Comparison of ENCODE assay signal across 8 cellular contexts in the genomic region with DNA sequence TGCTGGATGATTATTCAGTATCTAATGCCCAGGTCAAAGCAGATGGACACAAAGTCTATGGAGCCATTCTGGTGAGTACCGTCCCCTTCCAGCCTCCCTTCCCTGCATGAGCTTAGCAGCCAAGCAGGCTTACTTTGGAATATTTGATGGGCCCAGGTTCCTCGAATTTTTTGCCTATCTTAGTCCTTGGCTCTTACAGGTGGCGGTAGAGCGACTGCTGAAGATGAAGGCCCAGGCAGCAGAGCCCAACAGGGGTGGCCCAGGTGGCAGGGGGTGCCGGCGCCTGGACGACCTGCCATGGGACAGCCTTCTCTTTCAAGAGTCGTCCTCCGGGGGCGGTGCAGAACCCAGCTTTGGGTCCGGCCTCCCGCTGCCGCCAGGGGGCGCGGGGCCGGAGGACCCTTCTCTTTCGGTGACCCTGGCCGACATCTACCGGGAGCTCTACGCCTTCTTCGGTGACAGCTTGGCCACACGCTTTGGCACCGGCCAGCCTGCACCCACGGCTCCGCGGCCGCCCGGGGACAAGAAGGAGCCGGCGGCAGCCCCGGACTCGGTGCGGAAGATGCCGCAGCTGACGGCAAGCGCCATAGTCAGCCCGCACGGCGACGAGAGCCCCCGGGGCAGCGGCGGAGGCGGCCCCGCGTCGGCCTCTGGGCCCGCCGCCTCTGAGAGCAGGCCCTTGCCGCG. TPM values are rescaled to one million over a fixed set of nuclear protein-coding genes. Genes with fewer than 3 reads are reported as not detected.
DNase-seq lines count a peak whose midpoint lies in the region; ATAC-seq and TF ChIP-seq lines count a peak whose summit lies in the region.

No MANE protein-coding gene starts in this region.

- H3K4me3 ChIP-seq in CD4-positive, CD25-positive, alpha-beta regulatory T cell (ENCODE audit: low read depth, low read length) = peak overlapping the region; percentile 65
- H3K4me3 ChIP-seq in ectodermal cell (ENCODE audit: insufficient read depth, low read depth, low read length) (peak overlapping the region; percentile 99), lung (peak overlapping the region; percentile 53)

- peaks cover 7% of the 10 kb centered on the region for H3K36me3 Mint-ChIP-seq in CD4-positive, CD25-positive, alpha-beta regulatory T cell

- TF ChIP-seq CTCF in lung (IDR thresholded peaks at IDR 0.05; ENCODE audit: control extremely low read depth, extremely low read depth) = peak; percentile 96

- DNase-seq in CD4-positive, CD25-positive, alpha-beta regulatory T cell = peak; percentile 78 to 88 (median 85)
- peak; percentile 53 for DNase-seq in NCI-H82 treated with DMSO at 0.1 percent for 48 hours (lab: John Stamatoyannopoulos, UW; ENCODE audit: unreplicated experiment)
- DNase-seq in activated CD8-positive, alpha-beta memory T cell treated with anti-CD3 and anti-CD28 coated beads for 1 hour (ENCODE audit: extremely low read depth in 1 of 2, low read depth in 1 of 2) = peak; percentile 53 to 77
- peak; percentile 88 for DNase-seq in lung (ENCODE audit: low spot score)
- DNase-seq in stimulated activated CD4-positive, alpha-beta T cell treated with anti-CD3 and anti-CD28 coated beads, TNF-alpha, amount 100 ng/mL, for 4 hours (ENCODE audit: low read depth in 3 of 3) = peak; percentile 70 to 74 (median 73)

- peak overlapping the region; percentile 86 to 95 (median 90) for H3K4me3 Mint-ChIP-seq in CD4-positive, CD25-positive, alpha-beta regulatory T cell

- peaks cover 43% of the 10 kb centered on the region for H3K4me1 ChIP-seq in CD4-positive, CD25-positive, alpha-beta regulatory T cell (ENCODE audit: control insufficient read depth, insufficient read depth, low read length, poor library complexity, severe bottlenecking)
- H3K4me1 ChIP-seq in ectodermal cell (ENCODE audit: control insufficient read depth, insufficient read depth, low read length) (peaks cover 9% of the 10 kb centered on the region), lung (ENCODE audit: control insufficient read depth in 2 of 2, insufficient read depth in 2 of 2, low read length in 2 of 2) (peaks cover 3 to 7% of the 10 kb centered on the region in 2 donors)

- peaks cover 19% of the 10 kb centered on the region for H3K36me3 ChIP-seq in CD4-positive, CD25-positive, alpha-beta regulatory T cell (ENCODE audit: control insufficient read depth, insufficient read depth, low read length)
- H3K36me3 ChIP-seq in ectodermal cell (ENCODE audit: control insufficient read depth, insufficient read depth, low read length) (peaks cover 20% of the 10 kb centered on the region), lung (ENCODE audit: control insufficient read depth in 2 of 2, insufficient read depth in 2 of 2, low read length in 2 of 2) (peaks cover 0 to 27% of the 10 kb centered on the region in 2 donors)

- no peaks in the 10 kb centered on the region for H3K27me3 Mint-ChIP-seq in CD4-positive, CD25-positive, alpha-beta regulatory T cell

- peak overlapping the region; percentile 94 to 98 (median 94) for H3K27ac Mint-ChIP-seq in CD4-positive, CD25-positive, alpha-beta regulatory T cell

- peak; percentile 65 to 73 for ATAC-seq in CD4-positive, CD25-positive, alpha-beta regulatory T cell (ENCODE audit: low read depth in 2 of 2)
- ATAC-seq in GM19395 (IDR thresholded peaks at IDR 0.05; ENCODE audit: unreplicated experiment) (peak; percentile 77), HG03565 (IDR thresholded peaks at IDR 0.05; ENCODE audit: unreplicated experiment) (peak; percentile 34), lung (ENCODE audit: insufficient read depth, low FRiP score) (peak; percentile 81)

- peak overlapping the region; percentile 94 for H3K27ac ChIP-seq in CD4-positive, CD25-positive, alpha-beta regulatory T cell (ENCODE audit: insufficient read depth, low read length, poor library complexity, severe bottlenecking)
- peak overlapping the region; percentile 91 for H3K27ac ChIP-seq in ectodermal cell (ENCODE audit: insufficient read depth, low read depth, low read length, poor library complexity, severe bottlenecking)
- peak overlapping the region; percentile 93 to 98 for H3K27ac ChIP-seq in lung (ENCODE audit: low read depth in 1 of 2, low read length in 1 of 2)

- no peaks in the 10 kb centered on the region for H3K27me3 ChIP-seq in CD4-positive, CD25-positive, alpha-beta regulatory T cell (ENCODE audit: control insufficient read depth, insufficient read depth, low read length)
- no peaks in the 10 kb centered on the region for H3K27me3 ChIP-seq in ectodermal cell (ENCODE audit: control insufficient read depth, insufficient read depth, low read length, poor library complexity, severe bottlenecking)
- no peaks in the 10 kb centered on the region for H3K27me3 ChIP-seq in lung (ENCODE audit: control insufficient read depth, insufficient read depth)

- H3K9me3 Mint-ChIP-seq in CD4-positive, CD25-positive, alpha-beta regulatory T cell = no peaks in the 10 kb centered on the region

- H3K4me1 Mint-ChIP-seq in CD4-positive, CD25-positive, alpha-beta regulatory T cell = peaks cover 8 to 54% (median 36%) of the 10 kb centered on the region in 4 donors

- no peaks in the 10 kb centered on the region for H3K9me3 ChIP-seq in CD4-positive, CD25-positive, alpha-beta regulatory T cell (ENCODE audit: control insufficient read depth in 2 of 2, low read length in 2 of 2)
- H3K9me3 ChIP-seq in ectodermal cell (ENCODE audit: control insufficient read depth, low read length) (no peaks in the 10 kb centered on the region), lung (ENCODE audit: control insufficient read depth in 2 of 2, insufficient read depth in 1 of 2, low read length in 1 of 2) (peaks cover 0 to 2% of the 10 kb centered on the region in 2 donors)

- WGBS in ectodermal cell, 2 experiments = 5% methylated on average over 51 of the region's 51 CpGs
- 1 to 2% methylated on average over 45 to 51 of the region's 51 CpGs for WGBS in lung, 2 donors

RNA-seq across cellular contexts. Expression of gene TMEM179B, which starts 0.7 kb away (rescaled TPM):
- total RNA-seq in CD4-positive, CD25-positive, alpha-beta regulatory T cell = 26.3 TPM
- 100 to 1,000 TPM; 129 to 172 (median 152) TPM for polyA plus RNA-seq in CD4-positive, CD25-positive, alpha-beta regulatory T cell
- 29.3 TPM for polyA plus RNA-seq in ectodermal cell (2013, experiment 1 of 4)
- polyA plus RNA-seq in ectodermal cell (2013, experiment 2 of 4) = 38.1 TPM
- polyA plus RNA-seq in ectodermal cell (2013, experiment 3 of 4) = 31.6 TPM
- 29.3 TPM for polyA plus RNA-seq in ectodermal cell (2013, experiment 4 of 4)
- 10 to 100 TPM; 40.0 to 61.0 TPM for total RNA-seq in lung
- polyA plus RNA-seq in lung = 10 to 100 TPM; 68.8 to 87.6 TPM

RNA-seq across cellular contexts. Expression of gene TMEM223, which starts 5.3 kb away (rescaled TPM):
- 9.1 TPM for total RNA-seq in CD4-positive, CD25-positive, alpha-beta regulatory T cell
- polyA plus RNA-seq in CD4-positive, CD25-positive, alpha-beta regulatory T cell = 10 to 100 TPM; 55.2 to 71.9 (median 69.2) TPM
- 25.9 TPM for polyA plus RNA-seq in ectodermal cell (2013, experiment 1 of 4)
- 27.9 TPM for polyA plus RNA-seq in ectodermal cell (2013, experiment 2 of 4)
- 21.4 TPM for polyA plus RNA-seq in ectodermal cell (2013, experiment 3 of 4)
- 22.0 TPM for polyA plus RNA-seq in ectodermal cell (2013, experiment 4 of 4)
- total RNA-seq in lung = 10 to 100 TPM in 1 of 2 donors, 1 to 10 TPM in 1; 9.7 to 15.6 TPM
- 10 to 100 TPM; 21.9 to 38.6 TPM for polyA plus RNA-seq in lung

RNA-seq across cellular contexts. Expression of gene TAF6L, which starts 15.3 kb away (rescaled TPM):
- total RNA-seq in CD4-positive, CD25-positive, alpha-beta regulatory T cell = 13.1 TPM
- 1 to 10 TPM; 5.8 to 9.5 (median 7.5) TPM for polyA plus RNA-seq in CD4-positive, CD25-positive, alpha-beta regulatory T cell
- polyA plus RNA-seq in ectodermal cell (2013, experiment 1 of 4) = 40.2 TPM
- polyA plus RNA-seq in ectodermal cell (2013, experiment 2 of 4) = 34.2 TPM
- 28.8 TPM for polyA plus RNA-seq in ectodermal cell (2013, experiment 3 of 4)
- 28.8 TPM for polyA plus RNA-seq in ectodermal cell (2013, experiment 4 of 4)
- 10 to 100 TPM; 22.6 to 27.8 TPM for total RNA-seq in lung
- polyA plus RNA-seq in lung = 10 to 100 TPM; 18.7 to 32.7 TPM

RNA-seq across cellular contexts. Expression of gene NXF1, which starts 18.8 kb away (rescaled TPM):
- total RNA-seq in CD4-positive, CD25-positive, alpha-beta regulatory T cell = 309 TPM
- polyA plus RNA-seq in CD4-positive, CD25-positive, alpha-beta regulatory T cell = 10 to 100 TPM; 47.3 to 70.9 (median 64.2) TPM
- 77.1 TPM for polyA plus RNA-seq in ectodermal cell (2013, experiment 1 of 4)
- 93.5 TPM for polyA plus RNA-seq in ectodermal cell (2013, experiment 2 of 4)
- 67.9 TPM for polyA plus RNA-seq in ectodermal cell (2013, experiment 3 of 4)
- polyA plus RNA-seq in ectodermal cell (2013, experiment 4 of 4) = 74.0 TPM
- total RNA-seq in lung = 10 to 100 TPM; 62.6 to 89.4 TPM
- 10 to 100 TPM; 68.4 to 82.5 TPM for polyA plus RNA-seq in lung

RNA-seq across cellular contexts. Expression of gene POLR2G, which starts 25.1 kb away (rescaled TPM):
- 74.9 TPM for total RNA-seq in CD4-positive, CD25-positive, alpha-beta regulatory T cell
- polyA plus RNA-seq in CD4-positive, CD25-positive, alpha-beta regulatory T cell = 100 to 1,000 TPM; 241 to 286 (median 253) TPM
- polyA plus RNA-seq in ectodermal cell (2013, experiment 1 of 4) = 106 TPM
- 101 TPM for polyA plus RNA-seq in ectodermal cell (2013, experiment 2 of 4)
- 107 TPM for polyA plus RNA-seq in ectodermal cell (2013, experiment 3 of 4)
- polyA plus RNA-seq in ectodermal cell (2013, experiment 4 of 4) = 115 TPM
- total RNA-seq in lung = 10 to 100 TPM; 52.0 to 72.9 TPM
- 100 to 1,000 TPM; 141 to 148 TPM for polyA plus RNA-seq in lung

Comparison
In these comparisons a context has a peak if more than half of its experiments do, and no peak if none do; other contexts are left out.
1. Peak in every context shown above with its lines: DNase-seq, ATAC-seq, H3K4me3 ChIP-seq and H3K27ac ChIP-seq.